Comparison of ENCODE assay signal across 9 cellular contexts in the genomic region with DNA sequence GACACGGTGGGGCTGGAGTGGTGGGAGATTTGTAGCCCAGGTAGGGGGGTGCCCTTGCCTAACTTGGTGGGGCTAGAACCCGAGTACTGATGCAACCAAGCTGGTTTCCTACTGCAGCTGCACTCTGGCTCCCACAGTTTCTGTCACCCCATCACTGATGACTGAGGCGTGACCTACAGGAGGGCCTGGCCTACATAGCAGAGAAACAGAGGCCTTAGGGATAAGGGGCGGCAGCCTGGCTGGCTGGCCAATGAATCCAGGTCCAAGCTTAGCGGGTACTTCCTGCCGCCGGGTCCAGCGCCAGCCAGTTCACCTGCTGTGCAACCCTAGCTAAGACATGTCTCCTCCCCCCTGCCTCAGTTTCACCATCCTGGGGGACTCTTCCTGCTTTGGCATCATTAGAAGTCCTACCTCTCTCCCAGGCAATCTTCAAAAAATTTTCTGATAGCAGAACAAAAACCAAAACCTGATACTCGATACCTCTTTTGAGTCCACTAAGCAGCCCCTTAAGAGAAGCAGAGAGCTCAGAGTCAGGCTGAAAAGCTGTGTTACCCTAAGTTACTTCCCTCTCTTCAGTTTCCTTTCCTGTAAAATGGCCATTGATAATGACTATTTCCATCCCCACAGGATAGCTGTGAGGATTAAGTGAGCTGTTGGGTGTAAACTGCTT. TPM values are rescaled to one million over a fixed set of nuclear protein-coding genes. Genes with fewer than 3 reads are reported as not detected.
DNase-seq lines count a peak whose midpoint lies in the region; ATAC-seq and TF ChIP-seq lines count a peak whose summit lies in the region.
"Had no signal": no experiment of that assay in that cellular context is flagged by ENCODE, and none has a peak within 500 bp of the region (broad histone marks: within the 10 kb centered on the region; RNA-seq: fewer than 3 reads in every experiment).

No MANE protein-coding gene starts in this region.

- intact Hi-C loops in colonic mucosa (cut with DNase I): no loop called here

- TF ChIP-seq CTCF in colonic mucosa (IDR thresholded peaks at IDR 0.05) (no peak), suprapubic skin (IDR thresholded peaks at IDR 0.05) (no peak), WERI-Rb-1 (IDR thresholded peaks at IDR 0.05; ENCODE audit: low read depth, low read length) (no peak)

- peak overlapping the region; percentile 16 to 35 for H3K9ac ChIP-seq in colonic mucosa (ENCODE audit: low read depth in 2 of 2, low read length in 2 of 2)

- no peak for TF ChIP-seq EP300 in suprapubic skin (IDR thresholded peaks at IDR 0.05)

- POLR2A ChIA-PET in activated CD4-positive, alpha-beta T cell treated with anti-CD3 and anti-CD28 coated beads, Interleukin-2, amount 10 ng/mL, durations not matched to agents 7 days and 5 days (lab: Charles Lee): interaction anchor here (0.6 to 1.6 kb wide), 3 partner anchors 11 to 640 kb away, joined by 3 to 6 read pairs (median 5); no protein-coding TSS in a partner anchor

- no peak overlapping the region for H3K4me3 Mint-ChIP-seq in activated CD4-positive, alpha-beta T cell treated with anti-CD3 and anti-CD28 coated beads, Interleukin-2, amount 10 ng/mL, durations not matched to agents 7 days and 5 days

- ATAC-seq in HG03280 (IDR thresholded peaks at IDR 0.05; ENCODE audit: unreplicated experiment): peak; percentile 34

- H3K36me3 ChIP-seq in colonic mucosa (no peaks in the 10 kb centered on the region), suprapubic skin (no peaks in the 10 kb centered on the region), WERI-Rb-1 (no peaks in the 10 kb centered on the region)

- CTCF ChIA-PET in activated CD4-positive, alpha-beta T cell treated with anti-CD3 and anti-CD28 coated beads, Interleukin-2, amount 10 ng/mL, durations not matched to agents 7 days and 5 days (lab: Charles Lee): interaction anchor here (0.9 to 2.9 kb wide), 10 partner anchors 9 to 108 kb away, joined by 3 to 12 read pairs (median 4); no protein-coding TSS in a partner anchor

- peaks cover 5% of the 10 kb centered on the region for H3K4me1 ChIP-seq in colonic mucosa
- H3K4me1 ChIP-seq in suprapubic skin: peaks cover 52% of the 10 kb centered on the region

- H3K27ac ChIP-seq in colonic mucosa: peak overlapping the region; percentile 60
- peak overlapping the region; percentile 81 for H3K27ac ChIP-seq in suprapubic skin
- no peak overlapping the region; the same call in 1 of the 2 replicates for H3K27ac ChIP-seq in WERI-Rb-1
- H3K27ac ChIP-seq: C4-2B had no signal

- H3K9me3 Mint-ChIP-seq in activated CD4-positive, alpha-beta T cell treated with anti-CD3 and anti-CD28 coated beads, Interleukin-2, amount 10 ng/mL, durations not matched to agents 7 days and 5 days: no peaks in the 10 kb centered on the region

- no peak for DNase-seq in activated CD4-positive, alpha-beta T cell treated with anti-CD3 and anti-CD28 coated beads, Interleukin-2, amount 10 ng/mL, durations not matched to agents 7 days and 5 days
- no peak for DNase-seq in activated CD4-positive, alpha-beta T cell treated with anti-CD3 and anti-CD28 coated beads, Interleukin-2, amount 50 U/mL, for 48 hours
- no peak for DNase-seq in colonic mucosa
- DNase-seq in suprapubic skin (ENCODE audit: low spot score in 2 of 2): no peak
- DNase-seq in WERI-Rb-1: no peak
- DNase-seq in KBM-7: no peak
- DNase-seq in D341Med (ENCODE audit: low spot score): no peak

- H3K27me3 ChIP-seq in colonic mucosa (no peaks in the 10 kb centered on the region), suprapubic skin (no peaks in the 10 kb centered on the region), WERI-Rb-1 (ENCODE audit: insufficient read depth, low read depth, severe bottlenecking) (no peaks in the 10 kb centered on the region)

- H3K4me3 ChIP-seq in colonic mucosa (no peak overlapping the region), suprapubic skin (no peak overlapping the region), WERI-Rb-1 (ENCODE audit: low read depth, low read length) (no peak overlapping the region)

- in situ Hi-C loops in KBM-7 (cut with MboI; ENCODE audit: low pct_unique_long_range_greater_than_20kb, low sequenced_read_pairs): no loop called here

- 32% methylated on average over 7 of the region's 9 CpGs for WGBS in suprapubic skin

- TF ChIP-seq POLR2A in suprapubic skin (IDR thresholded peaks at IDR 0.05): no peak

- H3K27me3 Mint-ChIP-seq in activated CD4-positive, alpha-beta T cell treated with anti-CD3 and anti-CD28 coated beads, Interleukin-2, amount 10 ng/mL, durations not matched to agents 7 days and 5 days: no peaks in the 10 kb centered on the region

- H3K9me3 ChIP-seq in colonic mucosa (no peaks in the 10 kb centered on the region), suprapubic skin (no peaks in the 10 kb centered on the region), WERI-Rb-1 (ENCODE audit: severe bottlenecking) (no peaks in the 10 kb centered on the region)

- peaks cover 50% of the 10 kb centered on the region for H3K4me1 Mint-ChIP-seq in activated CD4-positive, alpha-beta T cell treated with anti-CD3 and anti-CD28 coated beads, Interleukin-2, amount 10 ng/mL, durations not matched to agents 7 days and 5 days

- peak overlapping the region; percentile 58 for H3K27ac Mint-ChIP-seq in activated CD4-positive, alpha-beta T cell treated with anti-CD3 and anti-CD28 coated beads, Interleukin-2, amount 10 ng/mL, durations not matched to agents 7 days and 5 days

- H3K36me3 Mint-ChIP-seq in activated CD4-positive, alpha-beta T cell treated with anti-CD3 and anti-CD28 coated beads, Interleukin-2, amount 10 ng/mL, durations not matched to agents 7 days and 5 days (ENCODE audit: low read depth): no peaks in the 10 kb centered on the region

RNA-seq across cellular contexts. Expression of a gene that starts 27.3 kb away (rescaled TPM):
- total RNA-seq in activated CD4-positive, alpha-beta T cell treated with anti-CD3 and anti-CD28 coated beads, Interleukin-2, amount 10 ng/mL, durations not matched to agents 7 days and 5 days: 10 to 100 TPM; 18.4 to 20.1 TPM
- total RNA-seq in colonic mucosa (100 to 1,000 TPM in 1 of 2 donors, 10 to 100 TPM in 1; 44.4 to 106 TPM), suprapubic skin (10 to 100 TPM; 33.1 to 55.5 (median 43.0) TPM)

RNA-seq across cellular contexts. Expression of a gene that starts 44.7 kb away (rescaled TPM):
- total RNA-seq in activated CD4-positive, alpha-beta T cell treated with anti-CD3 and anti-CD28 coated beads, Interleukin-2, amount 10 ng/mL, durations not matched to agents 7 days and 5 days: 100 to 1,000 TPM; 181 to 193 TPM
- total RNA-seq in colonic mucosa (100 to 1,000 TPM; 206 to 243 TPM), suprapubic skin (100 to 1,000 TPM; 122 to 139 (median 125) TPM)
